10 cellular contexts compared by ENCODE assay signal in genomic region chrX:24168807-24169206, GRCh38. TPM values are rescaled to one million over a fixed set of nuclear protein-coding genes. Genes with fewer than 3 reads are reported as not detected.
DNase-seq lines count a peak whose midpoint lies in the region; ATAC-seq and TF ChIP-seq lines count a peak whose summit lies in the region.
"Had no signal": no experiment of that assay in that cellular context is flagged by ENCODE, and none has a peak within 500 bp of the region (broad histone marks: within the 10 kb centered on the region; RNA-seq: fewer than 3 reads in every experiment).

No MANE protein-coding gene starts in this region.

- no peak overlapping the region for H4K5ac ChIP-seq in mesendoderm (ENCODE audit: low read length)

- no peak overlapping the region for H3K4me2 ChIP-seq in mesendoderm (ENCODE audit: low read length)
- H3K4me2 ChIP-seq: KMS-11, SK-N-SH had no signal

- H3K27me3 ChIP-seq in mesendoderm (ENCODE audit: insufficient read depth, low read length, poor library complexity) = no peaks in the 10 kb centered on the region

- no peak for TF ChIP-seq CTCF in chondrocyte (IDR thresholded peaks at IDR 0.05)

- no peaks in the 10 kb centered on the region for H3K27me3 Mint-ChIP-seq in chondrocyte (ENCODE audit: low read depth)

- H3K27ac Mint-ChIP-seq in chondrocyte (ENCODE audit: unreplicated experiment) = peak overlapping the region; percentile 70

- no peak overlapping the region for H2BK120ac ChIP-seq in mesendoderm (ENCODE audit: low read depth, low read length)

- no peak overlapping the region for H3K4me3 ChIP-seq in mesendoderm (ENCODE audit: low read length)

- H2BK5ac ChIP-seq in mesendoderm (ENCODE audit: low read length) = no peak overlapping the region

- H3K27ac ChIP-seq in mesendoderm (ENCODE audit: low read depth, low read length) = no peak overlapping the region
- H3K27ac ChIP-seq: KMS-11 had no signal

- ATAC-seq in GM18502 (IDR thresholded peaks at IDR 0.05; ENCODE audit: poor library complexity, unreplicated experiment) = peak; percentile 85
- peak; percentile 58 for ATAC-seq in GM21423 (IDR thresholded peaks at IDR 0.05; ENCODE audit: unreplicated experiment)
- ATAC-seq in HG03196 (IDR thresholded peaks at IDR 0.05; ENCODE audit: unreplicated experiment) = peak; percentile 64

- no peak for DNase-seq in chondrocyte (ENCODE audit: low spot score)
- DNase-seq in EL = no peak
- DNase-seq in stimulated activated CD4-positive, alpha-beta T cell treated with anti-CD3 and anti-CD28 coated beads, Interleukin-1b, Interleukin-23, amount 100 ng/mL, for 48 hours = no peak
- DNase-seq in mesendoderm = no peak
- no peak for DNase-seq in SKM-1 (lab: John Stamatoyannopoulos, UW; ENCODE audit: unreplicated experiment)
- DNase-seq: SK-N-SH had no signal

- no peaks in the 10 kb centered on the region for H3K4me1 ChIP-seq in mesendoderm (ENCODE audit: control insufficient read depth, low read depth, low read length)

- H3K36me3 Mint-ChIP-seq in chondrocyte (ENCODE audit: low read depth) = peaks cover 9% of the 10 kb centered on the region

- no peaks in the 10 kb centered on the region for H3K9me3 Mint-ChIP-seq in chondrocyte (ENCODE audit: low read depth)

- no peak overlapping the region for H3K4me3 Mint-ChIP-seq in chondrocyte (ENCODE audit: unreplicated experiment)

- H3K23ac ChIP-seq in mesendoderm (ENCODE audit: low read length) = no peak overlapping the region

- H3K79me1 ChIP-seq in mesendoderm (ENCODE audit: low read length) = no peaks in the 10 kb centered on the region

- no peak overlapping the region for H3K4ac ChIP-seq in mesendoderm (ENCODE audit: low read depth, low read length)

- peaks cover 78% of the 10 kb centered on the region for H3K4me1 Mint-ChIP-seq in chondrocyte (ENCODE audit: low read depth)

- no peak overlapping the region for H3K18ac ChIP-seq in mesendoderm (ENCODE audit: low read length)

- H3K79me2 ChIP-seq in mesendoderm (ENCODE audit: control insufficient read depth, insufficient read depth, low read length) = peaks cover 30% of the 10 kb centered on the region

- no peak overlapping the region for H4K8ac ChIP-seq in mesendoderm (ENCODE audit: low read depth, low read length)

- H2AK5ac ChIP-seq in mesendoderm (ENCODE audit: low read length) = no peak overlapping the region

- no peaks in the 10 kb centered on the region for H3K36me3 ChIP-seq in mesendoderm (ENCODE audit: control insufficient read depth, insufficient read depth, low read length)

- no peak overlapping the region for H2BK15ac ChIP-seq in mesendoderm (replicated peaks; ENCODE audit: low read depth)

- H3K9ac ChIP-seq in mesendoderm (ENCODE audit: low read length) = no peak overlapping the region
- H3K9ac ChIP-seq: KMS-11, SK-N-SH had no signal

- no CpG with 5 or more reads among the region's 5 CpGs for WGBS in mesendoderm (ENCODE audit: extremely low coverage, insufficient coverage, low lambda C conversion rate)

- H3K56ac ChIP-seq in mesendoderm (ENCODE audit: low read length) = no peak overlapping the region

RNA-seq across cellular contexts. Expression of gene ZFX, which starts 19.3 kb away (rescaled TPM):
- total RNA-seq in chondrocyte = 70.4 to 75.3 TPM (median 72.8 TPM) in 3 replicates
- polyA plus RNA-seq in mesendoderm (2013, experiment 1 of 2) = 10.3 TPM
- polyA plus RNA-seq in mesendoderm (2013, experiment 2 of 2) = 11.8 TPM
